Comparison of ENCODE assay signal across 27 cellular contexts in the genomic region with DNA sequence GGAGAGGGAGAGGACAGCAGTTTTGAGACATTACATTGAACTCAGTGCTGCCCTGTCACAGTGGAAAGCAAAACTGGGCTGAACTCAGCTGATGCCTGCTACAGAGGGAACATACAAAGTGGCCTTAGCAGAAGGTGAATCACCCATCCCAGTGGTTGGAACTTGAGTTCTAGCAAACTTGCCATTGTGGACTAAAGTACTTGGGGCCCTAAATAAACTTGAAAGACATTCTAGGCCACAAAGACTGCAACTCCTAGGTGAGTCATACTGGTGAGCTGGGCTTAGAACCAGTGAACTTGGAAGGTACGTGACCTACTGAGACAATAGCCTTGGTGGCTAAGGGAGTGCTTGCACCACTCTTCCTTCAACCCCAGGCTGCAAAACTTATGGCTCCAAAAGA.
"Had no signal": no experiment of that assay in that cellular context is flagged by ENCODE, and none has a peak within 500 bp of the region (broad histone marks: within the 10 kb centered on the region; RNA-seq: fewer than 3 reads in every experiment).

No MANE protein-coding gene starts in this region.

- H3K27me3 ChIP-seq: cardiac muscle cell, colonic mucosa, gastrocnemius medialis, pancreas, right atrium auricular region, stomach, thyroid gland, upper lobe of left lung, vagina had no signal

- ATAC-seq: gastrocnemius medialis; naive thymus-derived CD4-positive, alpha-beta T cell; pancreas; stimulated activated naive B cell treated with anti-CD40 and anti-IgM and Interleukin-4, amounts not matched to agents 10 μg/mL and 1 μg/mL and 100 μg/mL, for 72 hours had no signal

- H3K4me1 ChIP-seq: colonic mucosa, gastrocnemius medialis, pancreas, prostate gland, right atrium auricular region, stomach, thyroid gland, upper lobe of left lung, vagina had no signal

- H3K9me3 ChIP-seq: colonic mucosa, gastrocnemius medialis, pancreas, prostate gland, thyroid gland, vagina had no signal

- H3K27ac ChIP-seq: cardiac muscle cell, colonic mucosa, gastrocnemius medialis, pancreas, prostate gland, right atrium auricular region, stomach, thyroid gland, upper lobe of left lung, vagina, VCaP had no signal

- H3K36me3 ChIP-seq: cardiac muscle cell, colonic mucosa, gastrocnemius medialis, pancreas, prostate gland, right atrium auricular region, stomach, thyroid gland, upper lobe of left lung, vagina had no signal

- FAIRE-seq: endometrium, kidney, pancreas had no signal

- H3K4me3 ChIP-seq: cardiac muscle cell, colonic mucosa, gastrocnemius medialis, pancreas, prostate gland, right atrium auricular region, stomach, thyroid gland, upper lobe of left lung, vagina had no signal

- DNase-seq: activated CD4-positive, alpha-beta T cell treated with anti-CD3 and anti-CD28 coated beads for 4 hours; activated CD4-positive, alpha-beta T cell treated with anti-CD3 and anti-CD28 coated beads, Interleukin-2, amount 50 U/mL, for 4 hours; activated CD8-positive, alpha-beta memory T cell treated with anti-CD3 and anti-CD28 coated beads for 24 hours; activated effector memory CD4-positive, alpha-beta T cell treated with Interleukin-2 at 50 U/mL for 16 hours; activated naive CD4-positive, alpha-beta T cell treated with Interleukin-2 at 50 U/mL for 16 hours; aorta; cerebellar nuclear complex; colonic mucosa; effector CD8-positive, alpha-beta T cell; gastrocnemius medialis; head of caudate nucleus; hippocampal formation; kidney; naive thymus-derived CD4-positive, alpha-beta T cell; pancreas; stimulated activated CD4-positive, alpha-beta T cell treated with anti-CD3 and anti-CD28 coated beads, Interleukin-15, amount 100 ng/mL, for 24 hours; stimulated activated CD4-positive, alpha-beta T cell treated with anti-CD3 and anti-CD28 coated beads, Interleukin-2, amount 100 ng/mL, for 24 hours; stimulated activated naive B cell treated with anti-CD40 and anti-IgM and Interleukin-4, amounts not matched to agents 10 μg/mL and 1 μg/mL and 100 μg/mL, for 72 hours; stomach; thyroid gland; upper lobe of left lung had no signal
